In the genomic region with DNA sequence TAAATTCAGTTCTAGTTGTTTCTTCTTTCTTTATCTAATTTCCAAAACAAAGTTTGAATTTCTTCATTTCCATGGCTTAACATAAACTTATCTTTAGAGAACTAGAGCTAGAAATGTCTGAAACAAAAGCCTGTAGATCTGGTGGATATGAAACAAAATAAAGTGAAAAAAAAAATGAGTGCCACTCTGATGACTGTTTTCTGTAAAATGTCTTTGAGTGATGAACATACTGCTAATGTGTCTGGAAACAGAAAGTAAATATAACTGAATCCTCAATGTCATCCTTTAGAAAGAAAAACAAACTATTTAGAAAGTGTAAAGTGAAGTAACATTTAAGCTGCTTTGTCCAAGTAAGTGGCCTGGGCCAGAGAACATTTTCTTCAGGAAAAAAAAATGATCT, we compare ENCODE assay signal across 14 cellular contexts.
"Had no signal": no experiment of that assay in that cellular context is flagged by ENCODE, and none has a peak within 500 bp of the region (broad histone marks: within the 10 kb centered on the region; RNA-seq: fewer than 3 reads in every experiment).

No MANE protein-coding gene starts in this region.

- ATAC-seq: activated CD4-positive, alpha-beta T cell treated with anti-CD3 and anti-CD28 coated beads for 36 hours; activated CD8-positive, alpha-beta T cell treated with anti-CD3 and anti-CD28 coated beads for 36 hours; activated T-cell treated with anti-CD3 and anti-CD28 coated beads, Interleukin-2, amount 50 U/mL, for 72 hours; effector memory CD8-positive, alpha-beta T cell; left ventricle myocardium superior had no signal

- H3K27me3 ChIP-seq: ovary, stomach had no signal

- H3K36me3 ChIP-seq: ovary, stomach had no signal

- DNase-seq: activated CD4-positive, alpha-beta T cell treated with anti-CD3 and anti-CD28 coated beads for 36 hours; activated CD8-positive, alpha-beta memory T cell treated with anti-CD3 and anti-CD28 coated beads, Interleukin-2, amount 50 U/mL, for 4 hours; activated CD8-positive, alpha-beta T cell treated with anti-CD3 and anti-CD28 coated beads for 36 hours; activated naive CD4-positive, alpha-beta T cell; activated T-cell treated with anti-CD3 and anti-CD28 coated beads, Interleukin-2, amount 50 U/mL, for 72 hours; central memory CD4-positive, alpha-beta T cell; effector memory CD8-positive, alpha-beta T cell; kidney; left ventricle myocardium superior; mesendoderm; ovary; stomach had no signal

- H3K27ac ChIP-seq: epithelial cell of prostate, ovary, stomach, VCaP had no signal

- H3K9me3 ChIP-seq: ovary, stomach had no signal

- H3K4me1 ChIP-seq: stomach had no signal

- H3K4me3 ChIP-seq: ovary, stomach had no signal
